ENCODE assay signal across 16 cellular contexts in genomic region chr13:59568306-59568705, GRCh38.
A peak's percentile ranks its signal among the peaks of the same experiment; 100 is the strongest.
DNase-seq lines count a peak whose midpoint lies in the region; ATAC-seq and TF ChIP-seq lines count a peak whose summit lies in the region.
"Had no signal": no experiment of that assay in that cellular context is flagged by ENCODE, and none has a peak within 500 bp of the region (broad histone marks: within the 10 kb centered on the region; RNA-seq: fewer than 3 reads in every experiment).

No MANE protein-coding gene starts in this region.

- H3K4me3 ChIP-seq in A673 (ENCODE audit: low read depth, low read length, poor library complexity, severe bottlenecking) (no peak overlapping the region), SK-N-SH (ENCODE audit: low read depth in 2 of 2, low read length in 1 of 2) (no peak overlapping the region), left lung (no peak overlapping the region)
- H3K4me3 ChIP-seq: BLaER1, GM12878, HAP-1 had no signal

- no peaks in the 10 kb centered on the region for H3K79me2 ChIP-seq in SK-N-SH (ENCODE audit: insufficient read depth)

- H3K4me1 ChIP-seq in A673 (ENCODE audit: insufficient read depth, low read length, poor library complexity, severe bottlenecking) (peaks cover 29% of the 10 kb centered on the region), SK-N-SH (ENCODE audit: control insufficient read depth in 1 of 2, insufficient read depth in 2 of 2, low read depth in 1 of 2, low read length in 1 of 2) (peaks cover 0 to 6% of the 10 kb centered on the region in 2 experiments; a peak in 1 of 4 replicates), left lung (no peaks in the 10 kb centered on the region)

- H3K4me2 ChIP-seq in SK-N-SH = no peak overlapping the region
- H3K4me2 ChIP-seq: BLaER1 had no signal

- H3K27me3 ChIP-seq in A673 (replicated peaks; ENCODE audit: insufficient read depth, low read depth, low read length, poor library complexity) = no peaks in the 10 kb centered on the region
- H3K27me3 ChIP-seq in SK-N-SH (ENCODE audit: insufficient read depth) = no peaks in the 10 kb centered on the region
- H3K27me3 ChIP-seq in left lung = no peaks in the 10 kb centered on the region
- H3K27me3 ChIP-seq: BLaER1 had no signal

- CTCF ChIA-PET in A673 (lab: Charles Lee) = no interaction called here
- CTCF ChIA-PET in SK-N-SH (lab: Yijun Ruan, JAX) = no interaction called here

- no peak for ATAC-seq in GM18873 (IDR thresholded peaks at IDR 0.05; ENCODE audit: low FRiP score, unreplicated experiment)
- ATAC-seq in T-helper 17 cell = no peak
- no peak for ATAC-seq in left lung
- ATAC-seq: GM12878 had no signal

- no peak for TF ChIP-seq RAD21 in SK-N-SH (IDR thresholded peaks at IDR 0.05; ENCODE audit: low read length)

- intact Hi-C loops in A673 (cut with micrococcal nuclease; ENCODE audit: unreplicated experiment) = no loop called here
- intact Hi-C loops in left lung (cut with DNase I) = no loop called here

- peaks cover 15% of the 10 kb centered on the region for H3K9me3 Mint-ChIP-seq in neural crest cell

- no peak overlapping the region for H3K4me3 Mint-ChIP-seq in neural crest cell
- H3K4me3 Mint-ChIP-seq in T-helper 17 cell = no peak overlapping the region
- H3K4me3 Mint-ChIP-seq: CD8-positive, alpha-beta memory T cell had no signal

- H3K4me1 Mint-ChIP-seq in neural crest cell (peaks cover 23% of the 10 kb centered on the region), T-helper 17 cell (no peaks in the 10 kb centered on the region)
- H3K4me1 Mint-ChIP-seq: CD8-positive, alpha-beta memory T cell had no signal

- H3K9me3 ChIP-seq in A673 (ENCODE audit: low read depth, low read length, poor library complexity, severe bottlenecking) = no peaks in the 10 kb centered on the region
- no peaks in the 10 kb centered on the region for H3K9me3 ChIP-seq in SK-N-SH
- no peaks in the 10 kb centered on the region for H3K9me3 ChIP-seq in T-helper 17 cell (ENCODE audit: control insufficient read depth, low read length, poor library complexity, severe bottlenecking)
- peaks cover 0 to 11% of the 10 kb centered on the region in 2 donors for H3K9me3 ChIP-seq in left lung
- H3K9me3 ChIP-seq: HAP-1 had no signal

- no peaks in the 10 kb centered on the region for H3F3A ChIP-seq in SK-N-SH (replicated peaks; ENCODE audit: insufficient read depth)

- DNase-seq in A673 (ENCODE audit: low spot score) (peak; percentile 67), astrocyte of the hippocampus (ENCODE audit: low read depth, low spot score) (peak; percentile 13), epidermal melanocyte (ENCODE audit: insufficient read length, low spot score) (peak; percentile 17), neural crest cell (ENCODE audit: low read depth, low spot score) (no peak), SK-N-SH (no peak), T-helper 17 cell (no peak), left lung (no peak)
- DNase-seq: AML-193; CD8-positive, alpha-beta memory T cell; DMS53; GOT3 had no signal

- H3K36me3 ChIP-seq in A673 (ENCODE audit: insufficient read depth, low read length, poor library complexity, severe bottlenecking) (peaks cover 4% of the 10 kb centered on the region), SK-N-SH (replicated peaks in 1 of 2; ENCODE audit: control insufficient read depth in 1 of 2, insufficient read depth in 2 of 2, low read length in 1 of 2) (no peaks in the 10 kb centered on the region), left lung (no peaks in the 10 kb centered on the region)
- H3K36me3 ChIP-seq: BLaER1, HAP-1 had no signal

- H3K27me3 Mint-ChIP-seq in neural crest cell (ENCODE audit: low read depth) = no peaks in the 10 kb centered on the region
- peaks cover 11% of the 10 kb centered on the region for H3K27me3 Mint-ChIP-seq in T-helper 17 cell

- no peak for TF ChIP-seq CTCF in A673 (conservative IDR thresholded peaks at IDR 0.05; ENCODE audit: low read depth, low read length)
- no peak for TF ChIP-seq CTCF in neural crest cell (conservative IDR thresholded peaks at IDR 0.05)
- no peak for TF ChIP-seq CTCF in SK-N-SH (IDR thresholded peaks at IDR 0.05)
- TF ChIP-seq CTCF in left lung (IDR thresholded peaks at IDR 0.05) = no peak

- H2AFZ ChIP-seq in SK-N-SH (ENCODE audit: low read depth) = no peak overlapping the region

- no TSS peak for BruUV-seq in A673 (replicated peaks; lab: Mats Ljungman, UMichigan)

- H3K27ac Mint-ChIP-seq in neural crest cell (ENCODE audit: unreplicated experiment) = peak overlapping the region; percentile 44
- no peak overlapping the region for H3K27ac Mint-ChIP-seq in T-helper 17 cell
- H3K27ac Mint-ChIP-seq: CD8-positive, alpha-beta memory T cell had no signal

- 60% methylated on average over 4 of the region's 4 CpGs for WGBS in SK-N-SH (ENCODE audit: low lambda C conversion rate)

- TF ChIP-seq EP300 in SK-N-SH (IDR thresholded peaks at IDR 0.05; ENCODE audit: borderline replicate concordance in 1 of 2, low read depth in 1 of 2, low read length in 1 of 2) = no peak

- H3K9me2 ChIP-seq in SK-N-SH = no peaks in the 10 kb centered on the region

- H3K9ac ChIP-seq in SK-N-SH = no peak overlapping the region
- H3K9ac ChIP-seq: BLaER1 had no signal

- H3K36me3 Mint-ChIP-seq in neural crest cell (ENCODE audit: low read depth) = peaks cover 2% of the 10 kb centered on the region
- peaks cover 2% of the 10 kb centered on the region for H3K36me3 Mint-ChIP-seq in T-helper 17 cell (ENCODE audit: low read depth)
- H3K36me3 Mint-ChIP-seq: CD8-positive, alpha-beta memory T cell had no signal

- H3K27ac ChIP-seq in A673 (ENCODE audit: low read depth, low read length, poor library complexity, severe bottlenecking) (peak overlapping the region; percentile 45), SK-N-SH (ENCODE audit: low read depth in 2 of 2, low read length in 1 of 2) (no peak overlapping the region), left lung (no peak overlapping the region)
- H3K27ac ChIP-seq: 22Rv1, BLaER1 had no signal

- no peaks in the 10 kb centered on the region for H4K20me1 ChIP-seq in SK-N-SH (ENCODE audit: insufficient read depth)
- H4K20me1 ChIP-seq: BLaER1 had no signal

- POLR2A ChIA-PET in A673 (lab: Charles Lee; ENCODE audit: low non-redundant PET) (no interaction called here), SK-N-SH (lab: Yijun Ruan, JAX) (no interaction called here)

TF ChIP-seq in SK-N-SH, 30 proteins besides CTCF, POLR2A, EP300 and RAD21 (continues in another document):
- TF ChIP-seq FOSL2 (IDR thresholded peaks at IDR 0.05; ENCODE audit: borderline replicate concordance, low read depth) (no peak), SMC3 (IDR thresholded peaks at IDR 0.05; ENCODE audit: low read depth, low read length) (no peak), USF2 (IDR thresholded peaks at IDR 0.05; ENCODE audit: borderline replicate concordance, low read depth, low read length) (no peak), ZBTB33 (IDR thresholded peaks at IDR 0.05; ENCODE audit: borderline replicate concordance, low read depth) (no peak), MEF2A (IDR thresholded peaks at IDR 0.05; ENCODE audit: borderline replicate concordance, low read depth) (no peak), CHD2 (IDR thresholded peaks at IDR 0.05; ENCODE audit: low read length, partially characterized antibody) (no peak), REST (IDR thresholded peaks at IDR 0.05; ENCODE audit: low read depth, low read length) (no peak), GABPA (IDR thresholded peaks at IDR 0.05; ENCODE audit: low read depth) (no peak), TAF1 (IDR thresholded peaks at IDR 0.05; ENCODE audit: borderline replicate concordance, low read depth, low read length) (no peak), FOXM1 (IDR thresholded peaks at IDR 0.05; ENCODE audit: low read depth) (no peak)

Comparison
In these comparisons a context has a peak if more than half of its experiments do, and no peak if none do; other contexts are left out.
1. DNase-seq: peak in A673 (single experiment), astrocyte of the hippocampus (single experiment) and epidermal melanocyte (single experiment); none in neural crest cell (single experiment), SK-N-SH (single experiment), T-helper 17 cell (0 of 3) and left lung (0 of 2).